ENCODE assay signal across 22 cellular contexts in genomic region chr5:56757077-56757476, GRCh38. TPM values are rescaled to one million over a fixed set of nuclear protein-coding genes. Genes with fewer than 3 reads are reported as not detected.
DNase-seq lines count a peak whose midpoint lies in the region; ATAC-seq and TF ChIP-seq lines count a peak whose summit lies in the region.
"Had no signal": no experiment of that assay in that cellular context is flagged by ENCODE, and none has a peak within 500 bp of the region (broad histone marks: within the 10 kb centered on the region; RNA-seq: fewer than 3 reads in every experiment).

No MANE protein-coding gene starts in this region.

- ATAC-seq in right cardiac atrium (peak; percentile 38 to 47), foreskin keratinocyte (peak; percentile 51), GM21786 (IDR thresholded peaks at IDR 0.05; ENCODE audit: unreplicated experiment) (no peak), GM18907 (IDR thresholded peaks at IDR 0.05; ENCODE audit: unreplicated experiment) (no peak)
- no peak for ATAC-seq in activated naive CD8-positive, alpha-beta T cell treated with anti-CD3 and anti-CD28 coated beads, Interleukin-2, amount 50 U/mL, for 24 hours
- ATAC-seq: HepG2; stimulated activated naive B cell treated with anti-CD40 and anti-IgM and Interleukin-4, amounts not matched to agents 10 μg/mL and 1 μg/mL and 100 μg/mL, for 72 hours had no signal

- intact Hi-C loops in right cardiac atrium (cut with DNase I) = no loop called here

- no peaks in the 10 kb centered on the region for H3K36me3 ChIP-seq in right atrium auricular region
- H3K36me3 ChIP-seq: colonic mucosa, lower lobe of right lung, prostate gland, tibial artery had no signal

- no peak for DNase-seq in right cardiac atrium
- DNase-seq in right atrium auricular region (ENCODE audit: low spot score) = no peak
- DNase-seq in RWPE1 (ENCODE audit: low spot score) = peak; percentile 13
- peak in 1 of 2 donors; percentile 38 for DNase-seq in foreskin keratinocyte
- DNase-seq in epidermal melanocyte (ENCODE audit: insufficient read length, low spot score) = no peak
- no peak for DNase-seq in activated naive CD8-positive, alpha-beta T cell treated with anti-CD3 and anti-CD28 coated beads, Interleukin-2, amount 50 U/mL, for 24 hours
- DNase-seq: 8988T; activated CD4-positive, alpha-beta T cell treated with anti-CD3 and anti-CD28 coated beads for 4 hours; colonic mucosa; DND-41; lower lobe of right lung; NCI-H2081; NCI-H524; stimulated activated CD4-positive, alpha-beta T cell treated with anti-CD3 and anti-CD28 coated beads, Interleukin-12 subunit alpha, Interleukin-12 subunit beta, amount 100 ng/mL, for 4 hours; stimulated activated naive B cell treated with anti-CD40 and anti-IgM and Interleukin-4, amounts not matched to agents 10 μg/mL and 1 μg/mL and 100 μg/mL, for 72 hours; tibial artery had no signal

- H3K4me1 ChIP-seq in right cardiac atrium (ENCODE audit: control insufficient read depth, insufficient read depth, low read length) (no peaks in the 10 kb centered on the region), right atrium auricular region (peaks cover 0 to 13% of the 10 kb centered on the region in 2 donors), foreskin keratinocyte (no peaks in the 10 kb centered on the region)
- H3K4me1 ChIP-seq: colonic mucosa, prostate gland had no signal

- CTCF ChIA-PET in RWPE1 (lab: Yijun Ruan, JAX) = no interaction called here

- POLR2A ChIA-PET in RWPE1 (lab: Yijun Ruan, JAX; ENCODE audit: low non-redundant PET) = no interaction called here

- peaks cover 8% of the 10 kb centered on the region for H3K9me3 Mint-ChIP-seq in activated naive CD8-positive, alpha-beta T cell treated with anti-CD3 and anti-CD28 coated beads, Interleukin-2, amount 50 U/mL, for 24 hours
- H3K9me3 Mint-ChIP-seq: natural killer cell treated with Interleukin-12 subunit alpha and Interleukin-12 subunit beta and Interleukin-15 and Interleukin-18, amount 100 ng/mL, for 72 hours had no signal

- no peaks in the 10 kb centered on the region for H3K27me3 Mint-ChIP-seq in activated naive CD8-positive, alpha-beta T cell treated with anti-CD3 and anti-CD28 coated beads, Interleukin-2, amount 50 U/mL, for 24 hours
- H3K27me3 Mint-ChIP-seq: stimulated activated naive B cell treated with anti-CD40 and anti-IgM and Interleukin-4, amounts not matched to agents 10 μg/mL and 1 μg/mL and 100 μg/mL, for 72 hours had no signal

- H3K9me3 ChIP-seq in right cardiac atrium (ENCODE audit: control insufficient read depth, low read length) (no peaks in the 10 kb centered on the region), right atrium auricular region (no peaks in the 10 kb centered on the region)
- H3K9me3 ChIP-seq: colonic mucosa, lower lobe of right lung, prostate gland, tibial artery had no signal

- H3K27me3 ChIP-seq in right cardiac atrium (ENCODE audit: control insufficient read depth, insufficient read depth) (no peaks in the 10 kb centered on the region), right atrium auricular region (no peaks in the 10 kb centered on the region), foreskin keratinocyte (no peaks in the 10 kb centered on the region)
- H3K27me3 ChIP-seq: colonic mucosa, tibial artery had no signal

- 72% methylated on average over 5 of the region's 5 CpGs for WGBS in right cardiac atrium

- H3K4me3 Mint-ChIP-seq in activated naive CD8-positive, alpha-beta T cell treated with anti-CD3 and anti-CD28 coated beads, Interleukin-2, amount 50 U/mL, for 24 hours = no peak overlapping the region
- H3K4me3 Mint-ChIP-seq: natural killer cell treated with Interleukin-12 subunit alpha and Interleukin-12 subunit beta and Interleukin-15 and Interleukin-18, amount 100 ng/mL, for 72 hours; stimulated activated naive B cell treated with anti-CD40 and anti-IgM and Interleukin-4, amounts not matched to agents 10 μg/mL and 1 μg/mL and 100 μg/mL, for 72 hours had no signal

- H3K4me3 ChIP-seq in right cardiac atrium (ENCODE audit: low read length) (no peak overlapping the region), right atrium auricular region (no peak overlapping the region)
- H3K4me3 ChIP-seq: colonic mucosa, lower lobe of right lung, prostate gland, SK-N-MC, tibial artery had no signal

- no peak for TF ChIP-seq CTCF in right atrium auricular region (IDR thresholded peaks at IDR 0.05)
- no peak for TF ChIP-seq CTCF in RWPE1 (conservative IDR thresholded peaks at IDR 0.05; ENCODE audit: low read depth)
- no peak for TF ChIP-seq CTCF in foreskin keratinocyte (conservative IDR thresholded peaks at IDR 0.05)

- no peaks in the 10 kb centered on the region for H3K36me3 Mint-ChIP-seq in activated naive CD8-positive, alpha-beta T cell treated with anti-CD3 and anti-CD28 coated beads, Interleukin-2, amount 50 U/mL, for 24 hours (ENCODE audit: low read depth)
- H3K36me3 Mint-ChIP-seq: natural killer cell treated with Interleukin-12 subunit alpha and Interleukin-12 subunit beta and Interleukin-15 and Interleukin-18, amount 100 ng/mL, for 72 hours had no signal

- H3K4me1 Mint-ChIP-seq in activated naive CD8-positive, alpha-beta T cell treated with anti-CD3 and anti-CD28 coated beads, Interleukin-2, amount 50 U/mL, for 24 hours = peaks cover 7% of the 10 kb centered on the region

- no peak overlapping the region for H3K27ac ChIP-seq in right cardiac atrium (ENCODE audit: low read length)
- no peak overlapping the region for H3K27ac ChIP-seq in right atrium auricular region
- no peak overlapping the region for H3K27ac ChIP-seq in RWPE1
- H3K27ac ChIP-seq in foreskin keratinocyte = no peak overlapping the region
- H3K27ac ChIP-seq: colonic mucosa, lower lobe of right lung, prostate gland, SK-N-MC, tibial artery had no signal

- no peak overlapping the region for H3K27ac Mint-ChIP-seq in activated naive CD8-positive, alpha-beta T cell treated with anti-CD3 and anti-CD28 coated beads, Interleukin-2, amount 50 U/mL, for 24 hours
- H3K27ac Mint-ChIP-seq: natural killer cell treated with Interleukin-12 subunit alpha and Interleukin-12 subunit beta and Interleukin-15 and Interleukin-18, amount 100 ng/mL, for 72 hours; stimulated activated naive B cell treated with anti-CD40 and anti-IgM and Interleukin-4, amounts not matched to agents 10 μg/mL and 1 μg/mL and 100 μg/mL, for 72 hours had no signal

RNA-seq across cellular contexts. Expression of gene MAP3K1, which starts 58.3 kb away (rescaled TPM):
- 1 to 10 TPM; 5.4 to 9.0 (median 8.4) TPM for total RNA-seq in right cardiac atrium
- polyA plus RNA-seq in right cardiac atrium = 2.7 TPM
- total RNA-seq in right atrium auricular region = 1 to 10 TPM; 5.9 to 8.9 TPM
- total RNA-seq in foreskin keratinocyte = 11.9 and 13.6 TPM in 2 replicates
- polyA plus RNA-seq in foreskin keratinocyte = 2.1 and 2.8 TPM in 2 replicates

Comparison
In these comparisons a context has a peak if more than half of its experiments do, and no peak if none do; other contexts are left out.
1. ATAC-seq: peak in right cardiac atrium (2 of 2) and foreskin keratinocyte (single experiment); none in GM21786 (single experiment), GM18907 (single experiment) and activated naive CD8-positive, alpha-beta T cell treated with anti-CD3 and anti-CD28 coated beads, Interleukin-2, amount 50 U/mL, for 24 hours (single experiment).